In the genomic region with DNA sequence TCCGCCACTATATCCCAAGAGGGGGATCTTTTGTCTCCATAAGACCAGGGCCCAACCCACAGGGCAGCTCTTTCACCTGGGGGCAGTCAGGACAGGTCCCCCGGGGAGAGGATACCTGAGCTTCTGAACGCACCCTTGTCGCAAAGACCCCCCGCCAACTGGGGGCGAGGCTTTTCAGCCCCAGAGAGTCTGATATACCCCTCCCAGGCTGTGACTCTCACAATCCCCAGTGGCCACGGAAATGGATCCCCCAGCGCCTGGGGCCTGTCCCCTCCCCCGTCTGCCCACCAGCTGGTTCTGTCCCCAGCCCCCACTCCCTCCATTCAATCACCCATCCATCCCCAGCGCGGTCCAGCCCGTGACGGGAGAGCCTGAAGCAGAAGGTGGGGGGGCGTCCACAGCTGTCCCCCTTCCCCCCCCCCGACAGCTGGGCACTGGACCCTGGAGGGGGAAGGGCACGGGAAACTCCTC, we compare ENCODE assay signal across 9 cellular contexts. TPM values are rescaled to one million over a fixed set of nuclear protein-coding genes. Genes with fewer than 3 reads are reported as not detected.
DNase-seq lines count a peak whose midpoint lies in the region; ATAC-seq and TF ChIP-seq lines count a peak whose summit lies in the region.
"Had no signal": no experiment of that assay in that cellular context is flagged by ENCODE, and none has a peak within 500 bp of the region (broad histone marks: within the 10 kb centered on the region; RNA-seq: fewer than 3 reads in every experiment).

No MANE protein-coding gene starts in this region.

- peak; percentile 11 for ATAC-seq in Right ventricle myocardium superior (ENCODE audit: poor library complexity)
- ATAC-seq in HG03135 (IDR thresholded peaks at IDR 0.05; ENCODE audit: unreplicated experiment): no peak

- DNase-seq in Right ventricle myocardium superior (no peak), cardiac septum (ENCODE audit: low spot score) (no peak), coronary artery (ENCODE audit: low spot score) (no peak), vagina (ENCODE audit: extremely low spot score in 2 of 2) (no peak), SKM-1 (lab: John Stamatoyannopoulos, UW; ENCODE audit: unreplicated experiment) (no peak), erythroblast (lab: John Stamatoyannopoulos, UW) (no peak)

- intact Hi-C loops in Right ventricle myocardium superior (cut with DNase I): no loop called here
- intact Hi-C loops in cardiac septum (cut with DNase I): no loop called here
- intact Hi-C loops in vagina (cut with DNase I): no loop called here

- H3K4me3 ChIP-seq in coronary artery (peak overlapping the region; percentile 99), mucosa of rectum (ENCODE audit: low read length in 2 of 2) (peak overlapping the region; percentile 67 to 72), vagina (peak overlapping the region; percentile 84 to 98)

- peak overlapping the region; percentile 60 to 78 for H3K9ac ChIP-seq in mucosa of rectum (ENCODE audit: low read depth in 1 of 2, low read length in 2 of 2)

- H3K27me3 ChIP-seq in mucosa of rectum (ENCODE audit: control insufficient read depth in 2 of 2, insufficient read depth in 2 of 2, low read length in 2 of 2): no peaks in the 10 kb centered on the region
- H3K27me3 ChIP-seq in vagina: no peaks in the 10 kb centered on the region

- H3K4me1 ChIP-seq in mucosa of rectum (ENCODE audit: control insufficient read depth in 2 of 2, insufficient read depth in 2 of 2, low read length in 2 of 2): peaks cover 28 to 33% of the 10 kb centered on the region in 2 donors
- H3K4me1 ChIP-seq in vagina: peaks cover 30% of the 10 kb centered on the region

- no peaks in the 10 kb centered on the region for H3K9me3 ChIP-seq in mucosa of rectum (ENCODE audit: control insufficient read depth in 2 of 2, low read length in 2 of 2)
- no peaks in the 10 kb centered on the region for H3K9me3 ChIP-seq in vagina

- TF ChIP-seq CTCF in coronary artery (IDR thresholded peaks at IDR 0.05): no peak
- no peak for TF ChIP-seq CTCF in vagina (IDR thresholded peaks at IDR 0.05)

- H3K27ac ChIP-seq in coronary artery (peak overlapping the region; percentile 83 to 93), mucosa of rectum (ENCODE audit: low read depth in 2 of 2, low read length in 2 of 2) (peak overlapping the region; percentile 56 to 70), vagina (peak overlapping the region; percentile 82)

- H3K36me3 ChIP-seq in mucosa of rectum (ENCODE audit: control insufficient read depth in 2 of 2, insufficient read depth in 2 of 2, low read length in 2 of 2) (no peaks in the 10 kb centered on the region), vagina (no peaks in the 10 kb centered on the region)

- TF ChIP-seq POLR2A in vagina (IDR thresholded peaks at IDR 0.05) (no peak), erythroblast (IDR thresholded peaks at IDR 0.05; ENCODE audit: low read length) (no peak)

RNA-seq across cellular contexts. Expression of a gene that starts 0.9 kb away (rescaled TPM):
- 32.0 TPM for total RNA-seq in Right ventricle myocardium superior
- 50.5 TPM for total RNA-seq in cardiac septum
- 65.8 TPM for total RNA-seq in vagina

RNA-seq across cellular contexts. Expression of a gene that starts 22.0 kb away (rescaled TPM):
- total RNA-seq in Right ventricle myocardium superior: 0.40 TPM
- not detected for total RNA-seq in cardiac septum
- not detected for total RNA-seq in vagina
- total RNA-seq: LHCN-M2 had no signal

RNA-seq across cellular contexts. Expression of a gene that starts 34.5 kb away (rescaled TPM):
- total RNA-seq in Right ventricle myocardium superior (not detected), cardiac septum (not detected), vagina (not detected)
- total RNA-seq: LHCN-M2 had no signal
